33 cellular contexts compared by ENCODE assay signal in genomic region chr3:64129106-64129505, GRCh38.
"Had no signal": no experiment of that assay in that cellular context is flagged by ENCODE, and none has a peak within 500 bp of the region (broad histone marks: within the 10 kb centered on the region; RNA-seq: fewer than 3 reads in every experiment).

No MANE protein-coding gene starts in this region.

- H3K27me3 ChIP-seq: Peyer's patch had no signal

- DNase-seq: activated CD4-positive, alpha-beta memory T cell treated with anti-CD3 and anti-CD28 coated beads, Interleukin-2, amount 10 ng/mL, durations not matched to agents 7 days and 5 days; activated CD4-positive, alpha-beta T cell treated with anti-CD3 and anti-CD28 coated beads for 1 hour; activated CD4-positive, alpha-beta T cell treated with anti-CD3 and anti-CD28 coated beads for 48 hours; activated CD4-positive, CD25-positive, alpha-beta regulatory T cell; activated CD8-positive, alpha-beta memory T cell treated with anti-CD3 and anti-CD28 coated beads for 24 hours; activated CD8-positive, alpha-beta memory T cell treated with anti-CD3 and anti-CD28 coated beads, Interleukin-2, amount 10 ng/mL, durations not matched to agents 7 days and 5 days; activated CD8-positive, alpha-beta memory T cell treated with anti-CD3 and anti-CD28 coated beads, Interleukin-2, amount 50 U/mL, for 48 hours; activated effector memory CD4-positive, alpha-beta T cell treated with Interleukin-2 at 50 U/mL for 16 hours; activated naive CD4-positive, alpha-beta T cell treated with anti-CD3 and anti-CD28 coated beads, Interleukin-2, amount 10 ng/mL, durations not matched to agents 7 days and 5 days; activated naive CD8-positive, alpha-beta T cell treated with anti-CD3 and anti-CD28 coated beads, Interleukin-2, amount 50 U/mL, for 24 hours; activated T-cell treated with anti-CD3 and anti-CD28 coated beads, Interleukin-2, amount 50 U/mL, for 48 hours; anterior cingulate cortex; caudate nucleus; MM.1S; MV-4-11; NCI-H1092; NCI-H1436 treated with DMSO at 0.1 percent for 48 hours; NCI-H1694 treated with DMSO at 0.1 percent for 48 hours; NCI-H2029; NCI-H2171; NCI-H510A treated with DMSO at 0.1 percent for 48 hours; NCI-H69; NK-92 treated with Interleukin-12 subunit alpha and Interleukin-12 subunit beta, amount 100 ng/mL, for 24 hours; PC-3; Peyer's patch; SIG-M5; T-cell; T-helper 17 cell had no signal

- H3K4me3 ChIP-seq: Peyer's patch had no signal

- H3K4me1 ChIP-seq: Peyer's patch had no signal

- H3K27ac ChIP-seq: KMS-11, Peyer's patch, RWPE1, VCaP had no signal

- H3K36me3 ChIP-seq: Peyer's patch had no signal

- H3K9me3 ChIP-seq: Peyer's patch had no signal

- ATAC-seq: activated CD8-positive, alpha-beta memory T cell treated with anti-CD3 and anti-CD28 coated beads, Interleukin-2, amount 10 ng/mL, durations not matched to agents 7 days and 5 days; activated naive CD8-positive, alpha-beta T cell treated with anti-CD3 and anti-CD28 coated beads, Interleukin-2, amount 50 U/mL, for 24 hours; PC-3; Right ventricle myocardium inferior; SK-N-SH treated with all-trans-retinoic acid at 6 μM for 48 hours; T-cell; T-helper 17 cell had no signal

- H3K9ac ChIP-seq: KMS-11 had no signal

- H3K4me2 ChIP-seq: KMS-11 had no signal
